ENCODE assay signal across 29 cellular contexts in the genomic region with DNA sequence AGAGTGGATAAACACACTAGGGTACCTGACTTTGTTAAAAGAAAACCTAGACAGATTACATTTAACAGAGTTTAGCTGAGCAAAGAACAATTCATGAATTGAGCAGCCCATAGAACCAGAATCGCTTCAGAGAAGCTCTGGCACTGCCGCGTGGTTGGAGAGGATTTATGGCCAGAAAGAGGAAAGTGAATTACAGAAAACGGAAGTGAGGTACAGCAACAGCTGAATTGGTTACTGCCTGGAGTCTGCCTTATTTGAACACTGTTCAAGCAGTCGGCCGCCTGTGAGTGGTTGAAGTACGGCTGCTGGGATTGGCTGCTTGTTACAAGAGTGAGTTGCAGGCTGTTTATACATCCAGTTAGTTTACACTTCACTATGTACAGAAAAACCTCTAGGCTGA.
DNase-seq lines count a peak whose midpoint lies in the region; ATAC-seq, FAIRE-seq and TF ChIP-seq lines count a peak whose summit lies in the region.
"Had no signal": no experiment of that assay in that cellular context is flagged by ENCODE, and none has a peak within 500 bp of the region (broad histone marks: within the 10 kb centered on the region; RNA-seq: fewer than 3 reads in every experiment).

No MANE protein-coding gene starts in this region.

- CTCF ChIA-PET in HepG2 (lab: Yijun Ruan, JAX; ENCODE audit: low intra/inter-chr PET ratio, low total read pairs) (no interaction called here), GM12878 (lab: Yijun Ruan, JAX) (no interaction called here)

- H3K36me3 Mint-ChIP-seq in progenitor cell of endocrine pancreas (ENCODE audit: insufficient read depth), result no peaks in the 10 kb centered on the region

- no peak for TF ChIP-seq CTCF in HepG2 (CRISPR knock-in tag; IDR thresholded peaks at IDR 0.05)
- TF ChIP-seq CTCF in right lobe of liver (IDR thresholded peaks at IDR 0.05), result no peak
- TF ChIP-seq CTCF in GM12878 (IDR thresholded peaks at IDR 0.05 in 2 of 3, conservative IDR thresholded peaks at IDR 0.05 in 1 of 3; ENCODE audit: control insufficient read depth in 2 of 3, extremely low read depth in 1 of 3, insufficient read depth in 1 of 3, low read depth in 3 of 3, low read length in 3 of 3), result no peak
- no peak for TF ChIP-seq CTCF in upper lobe of right lung (IDR thresholded peaks at IDR 0.05)
- TF ChIP-seq CTCF in progenitor cell of endocrine pancreas (IDR thresholded peaks at IDR 0.05; ENCODE audit: unreplicated experiment), result no peak

- H3K9ac ChIP-seq in HepG2 (ENCODE audit: insufficient read depth, low read depth, low read length) (no peak overlapping the region), GM12878 (ENCODE audit: control insufficient read depth, insufficient read depth, low read length) (no peak overlapping the region)
- H3K9ac ChIP-seq: parathyroid adenoma, SK-N-SH had no signal

- TF ChIP-seq EP300 in HepG2 (IDR thresholded peaks at IDR 0.05; ENCODE audit: low read depth in 2 of 2, low read length in 2 of 2), result no peak
- TF ChIP-seq EP300 in HepG2 (CRISPR knock-in tag; IDR thresholded peaks at IDR 0.05; ENCODE audit: borderline replicate concordance), result no peak
- no peak for TF ChIP-seq EP300 in GM12878 (IDR thresholded peaks at IDR 0.05; ENCODE audit: borderline replicate concordance in 1 of 2, control insufficient read depth in 1 of 2, low read depth in 2 of 2, low read length in 2 of 2)

- H3K27me3 ChIP-seq in HepG2 (ENCODE audit: control insufficient read depth in 1 of 2, insufficient read depth in 2 of 2, low read length in 2 of 2), result peaks cover 0 to 23% of the 10 kb centered on the region in 2 experiments; a peak in 3 of 5 replicates
- no peaks in the 10 kb centered on the region for H3K27me3 ChIP-seq in right lobe of liver
- no peaks in the 10 kb centered on the region for H3K27me3 ChIP-seq in GM12878 (replicated peaks in 1 of 2; ENCODE audit: control insufficient read depth in 2 of 2, insufficient read depth in 2 of 2, low read length in 1 of 2)
- H3K27me3 ChIP-seq in upper lobe of right lung, result no peaks in the 10 kb centered on the region

- POLR2A ChIA-PET in HepG2 (lab: Yijun Ruan, JAX), result no interaction called here
- POLR2A ChIA-PET in GM12878 (lab: Charles Lee), result no interaction called here

- WGBS in HepG2 (ENCODE audit: low lambda C conversion rate), result 30% methylated on average over 7 of the region's 7 CpGs
- 23% methylated on average over 7 of the region's 7 CpGs for WGBS in right lobe of liver (ENCODE audit: insufficient coverage, low coverage, low lambda C conversion rate, missing lambda C conversion rate)
- 38% methylated on average over 7 of the region's 7 CpGs for WGBS in GM12878 (ENCODE audit: insufficient coverage, insufficient replicate concordance, low lambda C conversion rate, missing lambda C conversion rate)

- H3K9me3 ChIP-seq in HepG2 (ENCODE audit: low read length) (no peaks in the 10 kb centered on the region), right lobe of liver (no peaks in the 10 kb centered on the region), GM12878 (replicated peaks; ENCODE audit: control insufficient read depth, insufficient read depth, low read length) (no peaks in the 10 kb centered on the region), upper lobe of right lung (no peaks in the 10 kb centered on the region)
- H3K9me3 ChIP-seq: A549, adrenal gland, SK-N-SH had no signal

- H3K4me3 ChIP-seq in HepG2 (replicated peaks in 1 of 3; ENCODE audit: insufficient read depth in 1 of 3, low read depth in 2 of 3, low read length in 3 of 3) (no peak overlapping the region), right lobe of liver (no peak overlapping the region), GM12878 (no peak overlapping the region), upper lobe of right lung (no peak overlapping the region)
- H3K4me3 ChIP-seq: A549, adrenal gland had no signal

- no peak for TF ChIP-seq POLR2A in HepG2 (IDR thresholded peaks at IDR 0.05; ENCODE audit: insufficient read depth in 1 of 2, low read depth in 2 of 2, low read length in 2 of 2)
- TF ChIP-seq POLR2A in right lobe of liver (IDR thresholded peaks at IDR 0.05), result no peak
- no peak for TF ChIP-seq POLR2A in GM12878 (IDR thresholded peaks at IDR 0.05; ENCODE audit: low read depth, low read length)

- in situ Hi-C loops in HepG2 (cut with HindIII; ENCODE audit: extremely low pct_ligation_motif_present, low pct_unique_long_range_greater_than_20kb), result no loop called here
- in situ Hi-C loops in GM12878 (cut with MboI), result no loop called here

- DNase-seq in HepG2 (ENCODE audit: low spot score), result no peak
- DNase-seq in right lobe of liver, result no peak
- peak; percentile 17 for DNase-seq in NCI-H69 (lab: John Stamatoyannopoulos, UW)
- no peak for DNase-seq in GM12878 (ENCODE audit: low read depth, low spot score)
- peak; percentile 62 for DNase-seq in upper lobe of right lung
- DNase-seq in progenitor cell of endocrine pancreas (ENCODE audit: low spot score, unreplicated experiment), result no peak
- no peak for DNase-seq in NCI-H82 treated with DMSO at 0.1 percent for 48 hours (lab: John Stamatoyannopoulos, UW; ENCODE audit: unreplicated experiment)
- DNase-seq: activated CD8-positive, alpha-beta T cell treated with anti-CD3 and anti-CD28 coated beads for 36 hours; activated gamma-delta T cell treated with Interleukin-2 at 50 U/mL for 16 hours; activated T-cell treated with anti-CD3 and anti-CD28 coated beads for 4 hours; C1 segment of cervical spinal cord; effector CD8-positive, alpha-beta T cell; erythroblast; foreskin fibroblast; NCI-H1694 treated with DMSO at 0.1 percent for 48 hours; NCI-H2227 treated with DMSO at 0.1 percent for 48 hours; NCI-H82; SK-N-SH; T-helper 9 cell had no signal

- H3K4me1 Mint-ChIP-seq in progenitor cell of endocrine pancreas (ENCODE audit: low read depth), result no peaks in the 10 kb centered on the region
- H3K4me1 Mint-ChIP-seq: nephron had no signal

- no peaks in the 10 kb centered on the region for H3K27me3 Mint-ChIP-seq in progenitor cell of endocrine pancreas

- H3K36me3 ChIP-seq in HepG2 (replicated peaks in 1 of 2; ENCODE audit: control insufficient read depth in 1 of 2, insufficient read depth in 2 of 2, low read length in 2 of 2), result no peaks in the 10 kb centered on the region
- no peaks in the 10 kb centered on the region for H3K36me3 ChIP-seq in right lobe of liver
- H3K36me3 ChIP-seq in GM12878 (ENCODE audit: control insufficient read depth in 2 of 2, insufficient read depth in 2 of 2, low read length in 1 of 2), result no peaks in the 10 kb centered on the region
- H3K36me3 ChIP-seq in upper lobe of right lung, result no peaks in the 10 kb centered on the region
- H3K36me3 ChIP-seq: adrenal gland had no signal

- FAIRE-seq in HepG2 (lab: Jason Lieb, UNC) (no peak), GM12878 (lab: Jason Lieb, UNC) (no peak)
- FAIRE-seq: A549, D721Med, G401.6, RCC 7860, urothelium cell line had no signal

- SMC1A ChIA-PET in GM12878 (lab: Charles Lee; ENCODE audit: uncharacterized antibody, unreplicated experiment), result interaction anchor here (1.1 kb wide), 1 partner anchor 30 kb away, joined by 3 read pairs; no protein-coding TSS in a partner anchor

- no peaks in the 10 kb centered on the region for H4K20me1 ChIP-seq in HepG2 (ENCODE audit: insufficient read depth, low read length)
- H4K20me1 ChIP-seq in GM12878 (ENCODE audit: control insufficient read depth, insufficient read depth), result no peaks in the 10 kb centered on the region

- no peak overlapping the region for H3K27ac Mint-ChIP-seq in progenitor cell of endocrine pancreas
- H3K27ac Mint-ChIP-seq: activated CD8-positive, alpha-beta T cell treated with anti-CD3 and anti-CD28 coated beads for 36 hours; nephron had no signal

- no peaks in the 10 kb centered on the region for H3K4me1 ChIP-seq in HepG2 (ENCODE audit: insufficient read depth, low read length)
- H3K4me1 ChIP-seq in right lobe of liver, result no peaks in the 10 kb centered on the region
- H3K4me1 ChIP-seq in GM12878 (ENCODE audit: control insufficient read depth, insufficient read depth, low read length), result no peaks in the 10 kb centered on the region
- no peaks in the 10 kb centered on the region for H3K4me1 ChIP-seq in upper lobe of right lung
- H3K4me1 ChIP-seq: adrenal gland, parathyroid adenoma had no signal

- no peak for ATAC-seq in HepG2
- ATAC-seq in right lobe of liver, result no peak
- no peak for ATAC-seq in GM12878
- peak; percentile 68 for ATAC-seq in upper lobe of right lung
- ATAC-seq in GM19035 (IDR thresholded peaks at IDR 0.05; ENCODE audit: unreplicated experiment), result no peak
- ATAC-seq: A549; activated CD4-positive, CD25-positive, alpha-beta regulatory T cell treated with anti-CD3 and anti-CD28 coated beads, Interleukin-2, amount 50 U/mL, for 24 hours; activated CD8-positive, alpha-beta T cell treated with anti-CD3 and anti-CD28 coated beads for 36 hours had no signal

- no peaks in the 10 kb centered on the region for H3K9me3 Mint-ChIP-seq in progenitor cell of endocrine pancreas (ENCODE audit: low read depth)

- no peak overlapping the region for H3K27ac ChIP-seq in HepG2 (ENCODE audit: extremely low read length, insufficient read depth, low read length)
- no peak overlapping the region for H3K27ac ChIP-seq in right lobe of liver
- H3K27ac ChIP-seq in GM12878 (ENCODE audit: control insufficient read depth, insufficient read depth), result no peak overlapping the region
- no peak overlapping the region for H3K27ac ChIP-seq in upper lobe of right lung
- H3K27ac ChIP-seq: A549, adrenal gland, parathyroid adenoma had no signal

- TF ChIP-seq RAD21 in HepG2 (CRISPR knock-in tag; IDR thresholded peaks at IDR 0.05) (no peak), GM12878 (IDR thresholded peaks at IDR 0.05; ENCODE audit: insufficient read depth, low read depth, low read length) (no peak)

- H2AFZ ChIP-seq in HepG2 (ENCODE audit: low read length) (no peak overlapping the region), GM12878 (ENCODE audit: control insufficient read depth, low read depth, low read length) (no peak overlapping the region)
- H2AFZ ChIP-seq: parathyroid adenoma had no signal

- H3K4me2 ChIP-seq in HepG2 (ENCODE audit: low read depth, low read length), result no peak overlapping the region
- no peak overlapping the region for H3K4me2 ChIP-seq in GM12878 (ENCODE audit: control insufficient read depth, insufficient read depth)
- H3K4me2 ChIP-seq: A549, SK-N-SH had no signal

- intact Hi-C loops in HepG2 (cut with micrococcal nuclease; ENCODE audit: unreplicated experiment), result no loop called here
- intact Hi-C loops in right lobe of liver (cut with DNase I), result no loop called here
- intact Hi-C loops in GM12878 (cut with micrococcal nuclease; ENCODE audit: unreplicated experiment), result no loop called here
- intact Hi-C loops in upper lobe of right lung (cut with DNase I), result no loop called here

- H3K79me2 ChIP-seq in HepG2 (ENCODE audit: insufficient read depth, low read length) (no peaks in the 10 kb centered on the region), GM12878 (ENCODE audit: control insufficient read depth, insufficient read depth, low read length) (no peaks in the 10 kb centered on the region)
- H3K79me2 ChIP-seq: parathyroid adenoma had no signal

- RAD21 ChIA-PET in GM12878 (lab: Charles Lee; ENCODE audit: unreplicated experiment), result no interaction called here

- BruUV-seq in HepG2 (replicated peaks; lab: Mats Ljungman, UMichigan) (no TSS peak), GM12878 (replicated peaks; lab: Mats Ljungman, UMichigan) (no TSS peak)

- H3K4me3 Mint-ChIP-seq in progenitor cell of endocrine pancreas (ENCODE audit: low read depth), result no peak overlapping the region
- H3K4me3 Mint-ChIP-seq: activated CD8-positive, alpha-beta T cell treated with anti-CD3 and anti-CD28 coated beads for 36 hours; nephron had no signal

Comparison
In these comparisons a context has a peak if more than half of its experiments do, and no peak if none do; other contexts are left out.
1. DNase-seq: peak in NCI-H69 (single experiment) and upper lobe of right lung (single experiment); none in HepG2 (single experiment), right lobe of liver (0 of 3), GM12878 (single experiment), progenitor cell of endocrine pancreas (single experiment) and NCI-H82 treated with DMSO at 0.1 percent for 48 hours (single experiment).